Comparison of ENCODE assay signal across 13 cellular contexts in genomic region chr11:83865636-83866461, GRCh38.
DNase-seq lines count a peak whose midpoint lies in the region.
"Had no signal": no experiment of that assay in that cellular context is flagged by ENCODE, and none has a peak within 500 bp of the region (broad histone marks: within the 10 kb centered on the region; RNA-seq: fewer than 3 reads in every experiment).

No MANE protein-coding gene starts in this region.

- DNase-seq in NCI-H2227 treated with DMSO at 0.1 percent for 48 hours (lab: John Stamatoyannopoulos, UW) (peak; percentile 3), NCI-H2227 (lab: John Stamatoyannopoulos, UW; ENCODE audit: unreplicated experiment) (no peak), amniotic epithelial cell (ENCODE audit: low read depth) (peak; percentile 83), iris pigment epithelial cell (ENCODE audit: low read depth) (peak; percentile 82), substantia nigra (lab: John Stamatoyannopoulos, UW) (peak in 1 of 49 donors; percentile 2), HK-2 (ENCODE audit: unreplicated experiment) (no peak), NCI-H2081 treated with DMSO at 0.1 percent for 48 hours (lab: John Stamatoyannopoulos, UW) (no peak)
- no peak for DNase-seq in activated effector memory CD4-positive, alpha-beta T cell treated with Interleukin-2 at 50 U/mL for 16 hours
- DNase-seq: activated CD4-positive, alpha-beta memory T cell treated with anti-CD3 and anti-CD28 coated beads for 36 hours; activated T-cell treated with anti-CD3 and anti-CD28 coated beads, Interleukin-2, amount 50 U/mL, for 72 hours; CD4-positive, CD25-positive, alpha-beta regulatory T cell; ovary had no signal

- peak overlapping the region; percentile 11 for H3K27ac ChIP-seq in substantia nigra (ENCODE audit: low read depth, low read length, poor library complexity, severe bottlenecking)
- H3K27ac ChIP-seq: 22Rv1, ovary had no signal

Comparison
In these comparisons a context has a peak if more than half of its experiments do, and no peak if none do; other contexts are left out.
1. DNase-seq: peak in NCI-H2227 treated with DMSO at 0.1 percent for 48 hours (single experiment), amniotic epithelial cell (single experiment) and iris pigment epithelial cell (single experiment); none in NCI-H2227 (single experiment), HK-2 (single experiment), activated effector memory CD4-positive, alpha-beta T cell treated with Interleukin-2 at 50 U/mL for 16 hours (single experiment) and NCI-H2081 treated with DMSO at 0.1 percent for 48 hours (single experiment).